In genomic region chr13:112705286-112705685, GRCh38 we compare ENCODE assay signal across 26 cellular contexts. TPM values are rescaled to one million over a fixed set of nuclear protein-coding genes. Genes with fewer than 3 reads are reported as not detected.
DNase-seq lines count a peak whose midpoint lies in the region; ATAC-seq and TF ChIP-seq lines count a peak whose summit lies in the region.
"Had no signal": no experiment of that assay in that cellular context is flagged by ENCODE, and none has a peak within 500 bp of the region (broad histone marks: within the 10 kb centered on the region; RNA-seq: fewer than 3 reads in every experiment).

No MANE protein-coding gene starts in this region.

- H3K4me1 Mint-ChIP-seq in endothelial cell (ENCODE audit: unreplicated experiment): peaks cover 89% of the 10 kb centered on the region

- H3K9me3 Mint-ChIP-seq in endothelial cell (ENCODE audit: unreplicated experiment): no peaks in the 10 kb centered on the region
- H3K9me3 Mint-ChIP-seq: activated naive CD4-positive, alpha-beta T cell treated with anti-CD3 and anti-CD28 coated beads, Interleukin-2, amount 50 U/mL, for 24 hours; activated T-helper 1 cell treated with anti-CD3 and anti-CD28 coated beads, Interleukin-12 subunit alpha, Interleukin-12 subunit beta, Interleukin-2, Interleukin-4 antibody, amounts not matched to agents 30 ng/mL and 10 ng/mL and 1 ng/mL, durations not matched to agents 14 hours and 24 hours and 36 hours; CD4-positive, alpha-beta memory T cell; dendritic cell treated with granulocyte-macrophage colony-stimulating factor and Interleukin-4, amounts not matched to agents 40 ng/mL and 50 ng/mL, for 4 days; memory B cell had no signal

- peak overlapping the region; percentile 97 for H3K27ac Mint-ChIP-seq in endothelial cell (ENCODE audit: unreplicated experiment)
- H3K27ac Mint-ChIP-seq: activated CD8-positive, alpha-beta memory T cell treated with anti-CD3 and anti-CD28 coated beads, Interleukin-2, amount 10 ng/mL, durations not matched to agents 7 days and 5 days; activated naive CD4-positive, alpha-beta T cell treated with anti-CD3 and anti-CD28 coated beads, Interleukin-2, amount 50 U/mL, for 24 hours; activated T-helper 1 cell treated with anti-CD3 and anti-CD28 coated beads, Interleukin-12 subunit alpha, Interleukin-12 subunit beta, Interleukin-2, Interleukin-4 antibody, amounts not matched to agents 30 ng/mL and 10 ng/mL and 1 ng/mL, durations not matched to agents 14 hours and 24 hours and 36 hours; dendritic cell treated with granulocyte-macrophage colony-stimulating factor and Interleukin-4, amounts not matched to agents 40 ng/mL and 50 ng/mL, for 4 days; memory B cell had no signal

- no peaks in the 10 kb centered on the region for H3K9me3 ChIP-seq in subcutaneous abdominal adipose tissue (ENCODE audit: control insufficient read depth in 5 of 5, low read length in 5 of 5)
- H3K9me3 ChIP-seq: pancreas, right lobe of liver had no signal

- H3K4me1 ChIP-seq in subcutaneous abdominal adipose tissue (ENCODE audit: control insufficient read depth in 5 of 5, insufficient read depth in 5 of 5, low read length in 5 of 5): peaks cover 0 to 24% (median 4%) of the 10 kb centered on the region in 5 donors
- H3K4me1 ChIP-seq: pancreas had no signal

- H3K27ac ChIP-seq in subcutaneous abdominal adipose tissue (ENCODE audit: low read depth, low read length): peak overlapping the region; percentile 50
- H3K27ac ChIP-seq: 22Rv1, pancreas, VCaP had no signal

- H3K9ac ChIP-seq in subcutaneous abdominal adipose tissue (ENCODE audit: low read length in 5 of 5): peak overlapping the region in 1 of 5 donors; percentile 49

- H3K27me3 ChIP-seq in subcutaneous abdominal adipose tissue (ENCODE audit: control insufficient read depth in 5 of 5, insufficient read depth in 4 of 5, low read length in 5 of 5): no peaks in the 10 kb centered on the region
- H3K27me3 ChIP-seq: cardiac muscle cell, pancreas, right lobe of liver had no signal

- H3K4me3 ChIP-seq in subcutaneous abdominal adipose tissue (ENCODE audit: low read depth in 1 of 5, low read length in 5 of 5): peak overlapping the region in 2 of 5 donors; percentile 32 to 38
- H3K4me3 ChIP-seq: cardiac muscle cell, pancreas, right lobe of liver had no signal

- peaks cover 3% of the 10 kb centered on the region for H3K36me3 Mint-ChIP-seq in endothelial cell (ENCODE audit: low read depth, unreplicated experiment)
- H3K36me3 Mint-ChIP-seq: activated CD8-positive, alpha-beta memory T cell treated with anti-CD3 and anti-CD28 coated beads, Interleukin-2, amount 10 ng/mL, durations not matched to agents 7 days and 5 days had no signal

- TF ChIP-seq CTCF in endothelial cell (IDR thresholded peaks at IDR 0.05; ENCODE audit: unreplicated experiment) (no peak), omental fat pad (IDR thresholded peaks at IDR 0.05) (no peak)

- DNase-seq in activated effector memory CD4-positive, alpha-beta T cell treated with anti-CD3 and anti-CD28 coated beads, Interleukin-2, amount 50 U/mL, for 16 hours: peak; percentile 41
- no peak for DNase-seq in activated effector memory CD4-positive, alpha-beta T cell treated with Interleukin-2 at 50 U/mL for 16 hours
- DNase-seq in endothelial cell (ENCODE audit: low spot score) (no peak), omental fat pad (ENCODE audit: low spot score) (no peak), NCI-H510A treated with DMSO at 0.1 percent for 48 hours (lab: John Stamatoyannopoulos, UW) (no peak)
- DNase-seq: activated CD4-positive, alpha-beta T cell treated with anti-CD3 and anti-CD28 coated beads, Interleukin-2, amount 50 U/mL, for 1 hour; activated CD8-positive, alpha-beta memory T cell treated with anti-CD3 and anti-CD28 coated beads, Interleukin-2, amount 10 ng/mL, durations not matched to agents 7 days and 5 days; CD4-positive, alpha-beta memory T cell; EL; IMR-90; NCI-H1105; NCI-H2029; NCI-H226; NCI-H82; pancreas had no signal

- H3K4me3 Mint-ChIP-seq in endothelial cell (ENCODE audit: unreplicated experiment): peak overlapping the region; percentile 52
- H3K4me3 Mint-ChIP-seq: activated CD8-positive, alpha-beta memory T cell treated with anti-CD3 and anti-CD28 coated beads, Interleukin-2, amount 10 ng/mL, durations not matched to agents 7 days and 5 days; activated naive CD4-positive, alpha-beta T cell treated with anti-CD3 and anti-CD28 coated beads, Interleukin-2, amount 50 U/mL, for 24 hours; activated T-helper 1 cell treated with anti-CD3 and anti-CD28 coated beads, Interleukin-12 subunit alpha, Interleukin-12 subunit beta, Interleukin-2, Interleukin-4 antibody, amounts not matched to agents 30 ng/mL and 10 ng/mL and 1 ng/mL, durations not matched to agents 14 hours and 24 hours and 36 hours; CD4-positive, alpha-beta memory T cell; dendritic cell treated with granulocyte-macrophage colony-stimulating factor and Interleukin-4, amounts not matched to agents 40 ng/mL and 50 ng/mL, for 4 days; memory B cell had no signal

- H3K27me3 Mint-ChIP-seq in endothelial cell (ENCODE audit: unreplicated experiment): peaks cover 12% of the 10 kb centered on the region
- H3K27me3 Mint-ChIP-seq: activated CD8-positive, alpha-beta memory T cell treated with anti-CD3 and anti-CD28 coated beads, Interleukin-2, amount 10 ng/mL, durations not matched to agents 7 days and 5 days; activated naive CD4-positive, alpha-beta T cell treated with anti-CD3 and anti-CD28 coated beads, Interleukin-2, amount 50 U/mL, for 24 hours; CD4-positive, alpha-beta memory T cell; dendritic cell treated with granulocyte-macrophage colony-stimulating factor and Interleukin-4, amounts not matched to agents 40 ng/mL and 50 ng/mL, for 4 days; memory B cell had no signal

- peak; percentile 26 for ATAC-seq in omental fat pad (ENCODE audit: low FRiP score)
- ATAC-seq in GM18907 (IDR thresholded peaks at IDR 0.05; ENCODE audit: unreplicated experiment): no peak
- ATAC-seq in GM21367 (IDR thresholded peaks at IDR 0.05; ENCODE audit: unreplicated experiment): no peak
- ATAC-seq: activated CD8-positive, alpha-beta memory T cell treated with anti-CD3 and anti-CD28 coated beads, Interleukin-2, amount 10 ng/mL, durations not matched to agents 7 days and 5 days; pancreas had no signal

- peaks cover 0 to 7% (median 0%) of the 10 kb centered on the region in 5 donors for H3K36me3 ChIP-seq in subcutaneous abdominal adipose tissue (ENCODE audit: control insufficient read depth in 5 of 5, insufficient read depth in 5 of 5, low read length in 5 of 5)
- H3K36me3 ChIP-seq: cardiac muscle cell, pancreas, right lobe of liver had no signal

RNA-seq across cellular contexts. Expression of gene ATP11A, which starts 15.4 kb away (rescaled TPM):
- 211 TPM for total RNA-seq in endothelial cell (ENCODE audit: unreplicated experiment)
- total RNA-seq in omental fat pad: 10 to 100 TPM; 32.8 to 61.4 (median 45.7) TPM
